21 cellular contexts compared by ENCODE assay signal in the genomic region with DNA sequence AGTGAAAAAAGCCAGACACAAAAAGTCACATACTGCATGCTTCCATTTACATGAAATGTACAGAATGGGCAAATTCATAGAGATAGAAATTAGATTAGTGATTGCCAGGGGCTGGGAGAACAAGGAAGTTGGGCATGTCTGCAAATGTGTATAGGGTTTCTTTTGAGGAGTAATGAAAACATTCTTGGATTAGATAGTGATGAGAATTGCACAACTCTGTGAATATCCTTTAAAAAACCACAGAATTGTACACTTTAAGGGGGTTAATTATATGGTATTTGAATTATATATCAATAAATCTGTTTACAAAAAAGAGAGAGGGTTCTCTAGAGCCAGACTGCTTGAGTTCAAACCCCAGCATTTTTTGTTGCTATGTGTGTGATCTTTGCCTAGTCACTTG.
"Had no signal": no experiment of that assay in that cellular context is flagged by ENCODE, and none has a peak within 500 bp of the region (broad histone marks: within the 10 kb centered on the region; RNA-seq: fewer than 3 reads in every experiment).

No MANE protein-coding gene starts in this region.

- H3K4me1 ChIP-seq: foreskin keratinocyte, psoas muscle, right lobe of liver, vagina had no signal

- H3K4me1 Mint-ChIP-seq: nephron progenitor cell; stimulated activated naive B cell treated with anti-CD40 and anti-IgM and Interleukin-4, amounts not matched to agents 10 μg/mL and 1 μg/mL and 100 μg/mL, for 72 hours; stimulated activated naive CD8-positive, alpha-beta T cell treated with anti-CD3 and anti-CD28 coated beads, Interleukin-15, amount 100 ng/mL, for 72 hours had no signal

- H3K27ac Mint-ChIP-seq: naive thymus-derived CD4-positive, alpha-beta T cell; nephron progenitor cell; stimulated activated naive B cell treated with anti-CD40 and anti-IgM and Interleukin-4, amounts not matched to agents 10 μg/mL and 1 μg/mL and 100 μg/mL, for 72 hours; stimulated activated naive CD8-positive, alpha-beta T cell treated with anti-CD3 and anti-CD28 coated beads, Interleukin-15, amount 100 ng/mL, for 72 hours had no signal

- H3K36me3 ChIP-seq: right lobe of liver, tibial nerve, upper lobe of right lung, vagina had no signal

- H3K9me3 ChIP-seq: psoas muscle, right lobe of liver, testis, tibial nerve, upper lobe of right lung, vagina had no signal

- H3K4me3 ChIP-seq: psoas muscle, right lobe of liver, skin epidermis, testis, tibial nerve, upper lobe of right lung, vagina had no signal

- FAIRE-seq: endometrium, islet of Langerhans had no signal

- H3K27ac ChIP-seq: foreskin keratinocyte, psoas muscle, right lobe of liver, testis, tibial nerve, upper lobe of right lung, vagina had no signal

- ATAC-seq: esophagus mucosa; foreskin keratinocyte; naive thymus-derived CD4-positive, alpha-beta T cell; psoas muscle; right lobe of liver; stimulated activated naive B cell treated with anti-CD40 and anti-IgM and Interleukin-4, amounts not matched to agents 10 μg/mL and 1 μg/mL and 100 μg/mL, for 72 hours; stimulated activated naive CD8-positive, alpha-beta T cell treated with anti-CD3 and anti-CD28 coated beads, Interleukin-15, amount 100 ng/mL, for 72 hours; upper lobe of right lung had no signal

- DNase-seq: effector memory CD4-positive, alpha-beta T cell; foreskin keratinocyte; hippocampal formation; kidney glomerular epithelial cell; naive thymus-derived CD4-positive, alpha-beta T cell; nephron progenitor cell; psoas muscle; retina; right lobe of liver; stimulated activated CD4-positive, alpha-beta T cell treated with anti-CD3 and anti-CD28 coated beads, Interleukin-2, amount 100 ng/mL, for 24 hours; stimulated activated CD4-positive, alpha-beta T cell treated with anti-CD3 and anti-CD28 coated beads, Interleukin-4, amount 100 ng/mL, for 4 hours; stimulated activated naive B cell treated with anti-CD40 and anti-IgM and Interleukin-4, amounts not matched to agents 10 μg/mL and 1 μg/mL and 100 μg/mL, for 72 hours; stimulated activated naive CD8-positive, alpha-beta T cell treated with anti-CD3 and anti-CD28 coated beads, Interleukin-15, amount 100 ng/mL, for 72 hours; testis; upper lobe of right lung had no signal

- H3K36me3 Mint-ChIP-seq: naive thymus-derived CD4-positive, alpha-beta T cell; stimulated activated naive B cell treated with anti-CD40 and anti-IgM and Interleukin-4, amounts not matched to agents 10 μg/mL and 1 μg/mL and 100 μg/mL, for 72 hours had no signal

- H3K4me3 Mint-ChIP-seq: naive thymus-derived CD4-positive, alpha-beta T cell; nephron progenitor cell; stimulated activated naive B cell treated with anti-CD40 and anti-IgM and Interleukin-4, amounts not matched to agents 10 μg/mL and 1 μg/mL and 100 μg/mL, for 72 hours; stimulated activated naive CD8-positive, alpha-beta T cell treated with anti-CD3 and anti-CD28 coated beads, Interleukin-15, amount 100 ng/mL, for 72 hours had no signal

- H3K27me3 ChIP-seq: foreskin keratinocyte, right lobe of liver, testis, tibial nerve, upper lobe of right lung, vagina had no signal

- H3K9me3 Mint-ChIP-seq: stimulated activated naive B cell treated with anti-CD40 and anti-IgM and Interleukin-4, amounts not matched to agents 10 μg/mL and 1 μg/mL and 100 μg/mL, for 72 hours; stimulated activated naive CD8-positive, alpha-beta T cell treated with anti-CD3 and anti-CD28 coated beads, Interleukin-15, amount 100 ng/mL, for 72 hours had no signal

- H3K27me3 Mint-ChIP-seq: stimulated activated naive CD8-positive, alpha-beta T cell treated with anti-CD3 and anti-CD28 coated beads, Interleukin-15, amount 100 ng/mL, for 72 hours had no signal
